Comparison of ENCODE assay signal across 19 cellular contexts in genomic region chr9:121472361-121472910, GRCh38. TPM values are rescaled to one million over a fixed set of nuclear protein-coding genes. Genes with fewer than 3 reads are reported as not detected.
DNase-seq lines count a peak whose midpoint lies in the region; ATAC-seq and TF ChIP-seq lines count a peak whose summit lies in the region.
"Had no signal": no experiment of that assay in that cellular context is flagged by ENCODE, and none has a peak within 500 bp of the region (broad histone marks: within the 10 kb centered on the region; RNA-seq: fewer than 3 reads in every experiment).

No MANE protein-coding gene starts in this region.

- TF ChIP-seq CTCF in osteoblast (IDR thresholded peaks at IDR 0.05; ENCODE audit: extremely low read depth, low read depth, low read length), result no peak

- H3K4me2 ChIP-seq in osteoblast (ENCODE audit: insufficient read depth, low read length), result no peak overlapping the region

- H3K27me3 ChIP-seq in HAP-1 (ENCODE audit: low read depth), result peaks cover 81% of the 10 kb centered on the region
- H3K27me3 ChIP-seq in osteoblast (ENCODE audit: insufficient read depth, low read length), result peaks cover 53% of the 10 kb centered on the region

- no peaks in the 10 kb centered on the region for H4K20me1 ChIP-seq in osteoblast (ENCODE audit: insufficient read depth, low read length)

- ATAC-seq in GM18858 (IDR thresholded peaks at IDR 0.05; ENCODE audit: unreplicated experiment), result no peak

- H3K4me3 ChIP-seq in HAP-1 (no peak overlapping the region), osteoblast (ENCODE audit: insufficient read depth, low read length) (no peak overlapping the region)
- H3K4me3 ChIP-seq: GM23248 had no signal

- peak; percentile 33 for DNase-seq in ELF-1 (ENCODE audit: low read depth, low spot score)
- peak; percentile 71 to 95 for DNase-seq in HAP-1 (ENCODE audit: low spot score in 2 of 2)
- peak; percentile 24 for DNase-seq in NCI-H526 treated with DMSO at 0.1 percent for 48 hours (lab: John Stamatoyannopoulos, UW)
- DNase-seq in osteoblast (ENCODE audit: insufficient read length, low spot score, missing footprints), result peak; percentile 47
- no peak for DNase-seq in germinal center (ENCODE audit: low spot score)
- no peak for DNase-seq in islet precursor cell
- DNase-seq: C1 segment of cervical spinal cord; Calu3; CD4-positive, alpha-beta T cell; DMS153; DMS79 treated with DMSO at 0.1 percent for 48 hours; EL; GDM1; GM23248; H7; IMR-90 had no signal

- no peak overlapping the region for H2AFZ ChIP-seq in osteoblast (ENCODE audit: low read length)
- H2AFZ ChIP-seq: GM23248 had no signal

- in situ Hi-C loops in HAP-1 (cut with MboI; ENCODE audit: low sequenced_read_pairs), result no loop called here

- no peaks in the 10 kb centered on the region for H3K36me3 ChIP-seq in HAP-1 (replicated peaks)
- no peaks in the 10 kb centered on the region for H3K36me3 ChIP-seq in osteoblast (ENCODE audit: insufficient read depth, low read length)

- no peak overlapping the region for H3K27ac ChIP-seq in osteoblast (ENCODE audit: low read depth, low read length)
- H3K27ac ChIP-seq: GM23248 had no signal

- H3K4me1 ChIP-seq in HAP-1, result peaks cover 11% of the 10 kb centered on the region
- H3K4me1 ChIP-seq in osteoblast (ENCODE audit: insufficient read depth, low read length), result no peaks in the 10 kb centered on the region

- no peaks in the 10 kb centered on the region for H3K9me3 ChIP-seq in HAP-1
- no peaks in the 10 kb centered on the region for H3K9me3 ChIP-seq in osteoblast (ENCODE audit: low read depth, low read length)

- H3K79me2 ChIP-seq in osteoblast (ENCODE audit: insufficient read depth, low read length), result no peaks in the 10 kb centered on the region

RNA-seq across cellular contexts. Expression of gene GGTA1, which starts 27.2 kb away (rescaled TPM):
- not detected in 2 replicates for total RNA-seq in osteoblast
- total RNA-seq: B cell; Calu3; CD4-positive, alpha-beta T cell; GM23248; H7; HT-29; IMR-90 had no signal

Comparison
In these comparisons a context has a peak if more than half of its experiments do, and no peak if none do; other contexts are left out.
1. DNase-seq: peak in ELF-1 (single experiment), HAP-1 (2 of 2), NCI-H526 treated with DMSO at 0.1 percent for 48 hours (single experiment) and osteoblast (single experiment); none in germinal center (single experiment) and islet precursor cell (single experiment).